9 cellular contexts compared by ENCODE assay signal in genomic region chr4:76748649-76749048, GRCh38.
DNase-seq lines count a peak whose midpoint lies in the region; ATAC-seq, FAIRE-seq and TF ChIP-seq lines count a peak whose summit lies in the region.
"Had no signal": no experiment of that assay in that cellular context is flagged by ENCODE, and none has a peak within 500 bp of the region (broad histone marks: within the 10 kb centered on the region; RNA-seq: fewer than 3 reads in every experiment).

No MANE protein-coding gene starts in this region.

- H3K27me3 ChIP-seq in H1 (replicated peaks in 1 of 4; ENCODE audit: control insufficient read depth in 3 of 4, extremely low read depth in 1 of 4, insufficient read depth in 3 of 4, low read length in 3 of 4) (no peaks in the 10 kb centered on the region), left ventricle myocardium inferior (ENCODE audit: low read depth) (no peaks in the 10 kb centered on the region)

- CTCF ChIA-PET in H1 (lab: Charles Lee; ENCODE audit: partially characterized antibody), result no interaction called here

- ATAC-seq in sciatic nerve, result peak; percentile 63
- ATAC-seq in effector memory CD8-positive, alpha-beta T cell (replicated peaks), result no peak

- TF ChIP-seq CTCF in H1 (IDR thresholded peaks at IDR 0.05; ENCODE audit: control extremely low read depth in 1 of 3, insufficient read depth in 1 of 3, low read depth in 1 of 3, low read length in 3 of 3) (peak in 2 of 3 experiments; percentile 37 to 51; a peak in 3 of 4 replicates), left ventricle myocardium inferior (IDR thresholded peaks at IDR 0.05; ENCODE audit: borderline replicate concordance) (no peak)

- no peak overlapping the region for H3K23ac ChIP-seq in H1 (ENCODE audit: insufficient read length)

- H3K9me3 Mint-ChIP-seq in effector memory CD8-positive, alpha-beta T cell, result peaks cover 0 to 9% of the 10 kb centered on the region in 2 donors

- intact Hi-C loops in sciatic nerve (cut with DNase I), result no loop called here
- intact Hi-C loops in left ventricle myocardium inferior (cut with micrococcal nuclease), result no loop called here
- intact Hi-C loops in posterior vena cava (cut with DNase I), result loop anchor here in 1 of 2 donors (10.0 kb wide), 1 partner anchor 234 kb away; no protein-coding TSS in a partner anchor

- H3K36me3 ChIP-seq in H1 (ENCODE audit: control insufficient read depth in 2 of 4, insufficient read depth in 4 of 4, low read length in 3 of 4), result peaks cover 0 to 21% (median 9%) of the 10 kb centered on the region in 4 experiments; a peak in 6 of 8 replicates
- no peaks in the 10 kb centered on the region for H3K36me3 ChIP-seq in left ventricle myocardium inferior

- H2AFZ ChIP-seq in H1 (ENCODE audit: low read length), result no peak overlapping the region

- peak; percentile 71 to 75 for TF ChIP-seq RAD21 in H1 (IDR thresholded peaks at IDR 0.05 in 1 of 2, conservative IDR thresholded peaks at IDR 0.05 in 1 of 2; ENCODE audit: low read depth in 2 of 2, low read length in 2 of 2)

- no peak overlapping the region for H3K4ac ChIP-seq in H1 (replicated peaks; ENCODE audit: insufficient read length, low read depth, low read length)

- no peak overlapping the region for H3K27ac Mint-ChIP-seq in effector memory CD8-positive, alpha-beta T cell
- H3K27ac Mint-ChIP-seq: activated naive CD4-positive, alpha-beta T cell treated with anti-CD3 and anti-CD28 coated beads, Interleukin-2, amount 50 U/mL, for 24 hours had no signal

- H3K18ac ChIP-seq in H1 (ENCODE audit: extremely low read depth, low read length), result no peak overlapping the region

- WGBS in H1 (ENCODE audit: extremely low coverage in 1 of 2, insufficient coverage in 1 of 2, insufficient read length in 1 of 2, insufficient replicate concordance in 2 of 2, low coverage in 1 of 2, low lambda C conversion rate in 2 of 2, missing lambda C conversion rate in 1 of 2), 2 experiments, result 66% methylated on average over 6 of the region's 6 CpGs; no CpG with 5 or more reads in 1 of the 2 experiments

- no peaks in the 10 kb centered on the region for H3K79me2 ChIP-seq in H1 (ENCODE audit: control insufficient read depth in 1 of 2, insufficient read depth in 2 of 2, low read length in 2 of 2)

- POLR2A ChIA-PET in H1 (lab: Charles Lee; ENCODE audit: partially characterized antibody), result no interaction called here

- H4K20me1 ChIP-seq in H1 (replicated peaks in 1 of 2; ENCODE audit: control insufficient read depth in 1 of 2, insufficient read depth in 2 of 2, low read length in 2 of 2), result peaks cover 0 to 1% of the 10 kb centered on the region in 2 experiments

- H2BK12ac ChIP-seq in H1 (ENCODE audit: low read depth, low read length), result no peak overlapping the region

- no peak for TF ChIP-seq POLR2A in H1 (IDR thresholded peaks at IDR 0.05; ENCODE audit: control extremely low read depth in 1 of 2, low read depth in 2 of 2, low read length in 2 of 2)

- FAIRE-seq in GM18507 (lab: Jason Lieb, UNC), result peak; percentile 68
- no peak for FAIRE-seq in H1 (lab: Jason Lieb, UNC)

- H3K9me3 ChIP-seq in H1 (ENCODE audit: insufficient read depth in 2 of 2, low read depth in 1 of 2, low read length in 1 of 2), result 0 out of 4 replicates have a peak, but pooled peaks cover 0 to 3% of the 10 kb centered on the region in 2 experiments
- peaks cover 5% of the 10 kb centered on the region for H3K9me3 ChIP-seq in left ventricle myocardium inferior (replicated peaks)

- H3K56ac ChIP-seq in H1 (replicated peaks; ENCODE audit: insufficient read length, low read depth, low read length), result no peak overlapping the region

- H3K4me3 Mint-ChIP-seq in effector memory CD8-positive, alpha-beta T cell, result no peak overlapping the region
- H3K4me3 Mint-ChIP-seq: activated naive CD4-positive, alpha-beta T cell treated with anti-CD3 and anti-CD28 coated beads, Interleukin-2, amount 50 U/mL, for 24 hours had no signal

- no peak overlapping the region for H4K91ac ChIP-seq in H1 (replicated peaks; ENCODE audit: insufficient read length, low read length)

- H2BK5ac ChIP-seq in H1 (ENCODE audit: low read depth, low read length), result no peak overlapping the region

- no peak overlapping the region for H2AK5ac ChIP-seq in H1 (ENCODE audit: low read depth, low read length)

- H3K23me2 ChIP-seq in H1 (ENCODE audit: low read depth, low read length), result no peaks in the 10 kb centered on the region

- H2BK20ac ChIP-seq in H1 (ENCODE audit: low read length), result no peak overlapping the region

- peaks cover 42 to 53% of the 10 kb centered on the region in 2 donors for H3K27me3 Mint-ChIP-seq in effector memory CD8-positive, alpha-beta T cell

- DNase-seq in Ammon's horn (ENCODE audit: low spot score) (peak; percentile 34), GM18507 (ENCODE audit: extremely low spot score, insufficient read length, low read depth) (no peak), NCI-H82 treated with DMSO at 0.1 percent for 48 hours (lab: John Stamatoyannopoulos, UW; ENCODE audit: unreplicated experiment) (peak; percentile 13), H1 (ENCODE audit: low read depth in 1 of 2, low spot score in 2 of 2) (no peak), sciatic nerve (ENCODE audit: low spot score) (no peak), left ventricle myocardium inferior (no peak), posterior vena cava (ENCODE audit: low spot score) (no peak)
- no peak for DNase-seq in effector memory CD8-positive, alpha-beta T cell

- H4K5ac ChIP-seq in H1 (ENCODE audit: insufficient read length, low read depth, low read length), result no peak overlapping the region

- no peak overlapping the region for H3K4me3 ChIP-seq in H1 (ENCODE audit: extremely low read depth in 1 of 4, insufficient read depth in 2 of 4, low read depth in 3 of 4, low read length in 4 of 4)
- no peak overlapping the region for H3K4me3 ChIP-seq in left ventricle myocardium inferior

- no peaks in the 10 kb centered on the region for H3K79me1 ChIP-seq in H1 (ENCODE audit: low read depth, low read length)

- no peaks in the 10 kb centered on the region for H3K4me1 Mint-ChIP-seq in effector memory CD8-positive, alpha-beta T cell (ENCODE audit: low read depth in 2 of 2)

- no peak for TF ChIP-seq EP300 in H1 (IDR thresholded peaks at IDR 0.05; ENCODE audit: borderline replicate concordance in 1 of 2, low read depth in 2 of 2, low read length in 2 of 2)

- H4K8ac ChIP-seq in H1 (ENCODE audit: extremely low read depth, insufficient read depth, low read length), result no peak overlapping the region

- H3K27ac ChIP-seq in H1 (ENCODE audit: low read depth, low read length) (no peak overlapping the region), left ventricle myocardium inferior (replicated peaks) (no peak overlapping the region)

- H3K14ac ChIP-seq in H1 (ENCODE audit: insufficient read length), result no peak overlapping the region

- no peak overlapping the region for H2BK120ac ChIP-seq in H1 (replicated peaks; ENCODE audit: low read depth, low read length)

- H3K4me1 ChIP-seq in H1 (replicated peaks in 1 of 4; ENCODE audit: control insufficient read depth in 3 of 4, insufficient read depth in 4 of 4, low read length in 3 of 4) (0 out of 7 replicates have a peak, but pooled peaks cover 0 to 2% (median 0%) of the 10 kb centered on the region in 4 experiments), left ventricle myocardium inferior (no peaks in the 10 kb centered on the region)

- no peak overlapping the region for H3K4me2 ChIP-seq in H1 (ENCODE audit: insufficient read depth in 1 of 2, low read depth in 2 of 2, low read length in 2 of 2)

- no peak overlapping the region for H2BK15ac ChIP-seq in H1 (ENCODE audit: low read length)

- H3K36me3 Mint-ChIP-seq in effector memory CD8-positive, alpha-beta T cell (ENCODE audit: insufficient read depth), result peaks cover 3% of the 10 kb centered on the region
- H3K36me3 Mint-ChIP-seq: activated naive CD4-positive, alpha-beta T cell treated with anti-CD3 and anti-CD28 coated beads, Interleukin-2, amount 50 U/mL, for 24 hours had no signal

- no peak overlapping the region for H3K9ac ChIP-seq in H1 (replicated peaks in 1 of 4; ENCODE audit: extremely low read depth in 1 of 4, low read depth in 3 of 4, low read length in 3 of 4)

TF ChIP-seq in H1, 55 proteins besides CTCF, POLR2A, EP300 and RAD21:
- no peak for TF ChIP-seq CHD2 (IDR thresholded peaks at IDR 0.05; ENCODE audit: low read length)
- TF ChIP-seq TBP (IDR thresholded peaks at IDR 0.05; ENCODE audit: low read depth, low read length), result no peak
- TF ChIP-seq RXRA (IDR thresholded peaks at IDR 0.05; ENCODE audit: insufficient read depth, low read depth, low read length), result no peak

Comparison
In these comparisons a context has a peak if more than half of its experiments do, and no peak if none do; other contexts are left out.
1. DNase-seq: peak in Ammon's horn (single experiment) and NCI-H82 treated with DMSO at 0.1 percent for 48 hours (single experiment); none in GM18507 (single experiment), H1 (0 of 2), sciatic nerve (single experiment), left ventricle myocardium inferior (single experiment), posterior vena cava (single experiment) and effector memory CD8-positive, alpha-beta T cell (0 of 3).